ENCODE assay signal across 21 cellular contexts in genomic region chr4:171928336-171928735, GRCh38.
"Had no signal": no experiment of that assay in that cellular context is flagged by ENCODE, and none has a peak within 500 bp of the region (broad histone marks: within the 10 kb centered on the region; RNA-seq: fewer than 3 reads in every experiment).

No MANE protein-coding gene starts in this region.

- H3K4me1 ChIP-seq: foreskin keratinocyte, gastroesophageal sphincter, heart left ventricle, parathyroid adenoma, right atrium auricular region, transverse colon, upper lobe of right lung, uterus had no signal

- DNase-seq: dorsolateral prefrontal cortex; effector CD4-positive, alpha-beta T cell; foreskin keratinocyte; heart left ventricle; kidney; mesenchymal stem cell; mucosa of descending colon; naive B cell; stimulated activated CD4-positive, alpha-beta T cell treated with anti-CD3 and anti-CD28 coated beads, Interleukin-4, amount 100 ng/mL, for 4 hours; stimulated activated naive CD8-positive, alpha-beta T cell treated with anti-CD3 and anti-CD28 coated beads, Interleukin-15, Interleukin-2, amounts not matched to agents 100 U/mL and 50 U/mL, for 24 hours; substantia nigra; transverse colon; upper lobe of right lung; uterus had no signal

- H3K4me2 ChIP-seq: hepatocyte had no signal

- H3K27ac ChIP-seq: dorsolateral prefrontal cortex, foreskin keratinocyte, gastroesophageal sphincter, heart left ventricle, hepatocyte, neutrophil, parathyroid adenoma, right atrium auricular region, thoracic aorta, transverse colon, upper lobe of right lung, uterus had no signal

- H3K27me3 ChIP-seq: foreskin keratinocyte, heart left ventricle, hepatocyte, neutrophil, right atrium auricular region, transverse colon, upper lobe of right lung, uterus had no signal

- H3K9me3 ChIP-seq: gastroesophageal sphincter, heart left ventricle, mucosa of descending colon, neutrophil, right atrium auricular region, thoracic aorta, transverse colon, upper lobe of right lung, uterus had no signal

- H3K9ac ChIP-seq: parathyroid adenoma had no signal

- H3K36me3 ChIP-seq: gastroesophageal sphincter, heart left ventricle, neutrophil, right atrium auricular region, thoracic aorta, transverse colon, upper lobe of right lung, uterus had no signal

- H2AFZ ChIP-seq: hepatocyte, parathyroid adenoma had no signal

- H3K79me2 ChIP-seq: hepatocyte, parathyroid adenoma had no signal

- H3K4me3 ChIP-seq: dorsolateral prefrontal cortex, gastroesophageal sphincter, heart left ventricle, hepatocyte, lung, mucosa of descending colon, right atrium auricular region, thoracic aorta, transverse colon, upper lobe of right lung, uterus had no signal
